In genomic region chr2:183037660-183038340, GRCh38 we compare ENCODE assay signal across 1 cellular context.
TF ChIP-seq lines count a peak whose summit lies in the region.

No MANE protein-coding gene starts in this region.

TF ChIP-seq in K562, 482 proteins besides CTCF, POLR2A, EP300 and RAD21 (continued from another document and continues in another):
- TF ChIP-seq, protein P1, sequence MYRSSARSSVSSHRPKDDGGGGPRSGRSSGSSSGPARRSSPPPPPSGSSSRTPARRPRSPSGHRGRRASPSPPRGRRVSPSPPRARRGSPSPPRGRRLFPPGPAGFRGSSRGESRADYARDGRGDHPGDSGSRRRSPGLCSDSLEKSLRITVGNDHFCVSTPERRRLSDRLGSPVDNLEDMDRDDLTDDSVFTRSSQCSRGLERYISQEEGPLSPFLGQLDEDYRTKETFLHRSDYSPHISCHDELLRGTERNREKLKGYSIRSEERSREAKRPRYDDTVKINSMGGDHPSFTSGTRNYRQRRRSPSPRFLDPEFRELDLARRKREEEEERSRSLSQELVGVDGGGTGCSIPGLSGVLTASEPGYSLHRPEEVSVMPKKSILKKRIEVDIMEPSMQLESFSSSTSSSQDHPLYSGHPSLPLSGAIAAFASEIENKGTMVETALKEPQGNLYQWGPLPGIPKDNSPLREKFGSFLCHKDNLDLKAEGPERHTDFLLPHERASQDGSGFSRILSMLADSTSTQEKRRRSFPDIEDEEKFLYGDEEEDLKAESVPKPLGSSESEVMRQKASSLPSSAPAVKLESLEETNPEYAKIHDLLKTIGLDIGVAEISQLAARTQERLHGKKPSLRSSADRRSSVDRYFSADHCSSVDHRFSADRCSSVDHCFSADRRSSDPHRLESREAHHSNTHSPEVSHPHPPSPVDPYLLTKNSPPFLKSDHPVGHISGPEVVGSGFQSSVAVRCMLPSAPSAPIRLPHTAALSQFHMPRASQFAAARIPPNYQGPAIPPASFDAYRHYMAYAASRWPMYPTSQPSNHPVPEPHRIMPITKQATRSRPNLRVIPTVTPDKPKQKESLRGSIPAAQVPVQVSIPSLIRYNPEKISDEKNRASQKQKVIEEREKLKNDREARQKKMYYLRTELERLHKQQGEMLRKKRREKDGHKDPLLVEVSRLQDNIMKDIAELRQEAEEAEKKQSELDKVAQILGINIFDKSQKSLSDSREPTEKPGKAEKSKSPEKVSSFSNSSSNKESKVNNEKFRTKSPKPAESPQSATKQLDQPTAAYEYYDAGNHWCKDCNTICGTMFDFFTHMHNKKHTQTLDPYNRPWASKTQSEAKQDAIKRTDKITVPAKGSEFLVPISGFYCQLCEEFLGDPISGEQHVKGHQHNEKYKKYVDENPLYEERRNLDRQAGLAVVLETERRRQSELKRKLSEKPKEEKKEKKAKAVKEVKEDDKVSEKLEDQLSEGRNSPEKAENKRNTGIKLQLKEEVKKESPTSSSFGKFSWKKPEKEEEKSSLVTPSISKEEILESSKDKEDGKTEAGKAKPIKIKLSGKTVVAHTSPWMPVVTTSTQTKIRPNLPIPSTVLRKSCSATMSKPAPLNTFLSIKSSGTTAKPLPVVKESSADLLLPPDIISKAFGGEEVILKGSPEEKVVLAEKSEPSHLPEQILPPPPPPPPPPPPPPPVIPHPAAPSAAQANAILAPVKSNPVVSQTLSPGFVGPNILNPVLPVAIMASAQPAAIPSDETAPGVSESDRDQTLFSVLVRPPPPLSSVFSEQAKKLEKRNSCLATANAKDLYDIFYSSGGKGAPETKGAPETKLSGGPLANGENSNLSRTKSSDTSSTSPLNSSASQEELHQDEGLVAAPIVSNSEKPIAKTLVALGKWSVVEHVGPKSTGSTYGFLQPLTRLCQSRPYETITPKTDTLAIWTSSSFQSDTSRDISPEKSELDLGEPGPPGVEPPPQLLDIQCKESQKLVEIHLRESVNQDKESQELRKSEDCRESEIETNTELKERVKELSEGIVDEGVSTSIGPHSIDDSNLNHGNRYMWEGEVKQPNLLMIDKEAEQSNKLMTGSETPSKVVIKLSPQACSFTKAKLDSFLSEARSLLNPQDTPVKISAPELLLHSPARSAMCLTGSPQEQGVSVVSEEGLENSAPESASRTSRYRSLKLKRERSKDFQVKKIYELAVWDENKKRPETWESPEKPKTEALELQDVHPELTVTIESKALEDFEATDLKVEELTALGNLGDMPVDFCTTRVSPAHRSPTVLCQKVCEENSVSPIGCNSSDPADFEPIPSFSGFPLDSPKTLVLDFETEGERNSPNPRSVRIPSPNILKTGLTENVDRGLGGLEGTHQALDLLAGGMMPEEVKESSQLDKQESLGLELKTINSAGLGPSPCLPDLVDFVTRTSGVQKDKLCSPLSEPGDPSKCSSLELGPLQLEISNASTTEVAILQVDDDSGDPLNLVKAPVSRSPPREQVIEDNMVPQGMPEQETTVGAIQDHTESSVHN (IDR thresholded peaks at IDR 0.05; ENCODE audit: borderline replicate concordance in 1 of 2, low read depth in 1 of 2), result no peak
- TF ChIP-seq ZNF316 (IDR thresholded peaks at IDR 0.05) (no peak; the same call in 1 of the 2 replicates), ZNF384 (IDR thresholded peaks at IDR 0.05; ENCODE audit: low read depth, low read length) (no peak), PHTF2 (CRISPR knock-in tag; IDR thresholded peaks at IDR 0.05) (no peak), GTF2F1 (IDR thresholded peaks at IDR 0.05; ENCODE audit: low read depth, low read length) (no peak), CHD7 (IDR thresholded peaks at IDR 0.05; ENCODE audit: low read depth, low read length) (no peak), E2F3 (CRISPR knock-in tag; IDR thresholded peaks at IDR 0.05) (no peak), MYC (IDR thresholded peaks at IDR 0.05; ENCODE audit: low read depth, low read length) (no peak), MYC (CRISPR knock-in tag; IDR thresholded peaks at IDR 0.05; ENCODE audit: borderline replicate concordance, low read depth) (no peak), AFF4 (CRISPR knock-in tag; IDR thresholded peaks at IDR 0.05) (peak; percentile 25), PCBP1 (IDR thresholded peaks at IDR 0.05; ENCODE audit: low read depth, low read length, poor library complexity, severe bottlenecking) (peak; percentile 41), RBFOX2 (IDR thresholded peaks at IDR 0.05; ENCODE audit: low read depth, low read length) (peak; percentile 93), ZNF121 (CRISPR knock-in tag; conservative IDR thresholded peaks at IDR 0.05) (no peak), HOXB6 (CRISPR knock-in tag; IDR thresholded peaks at IDR 0.05; ENCODE audit: borderline replicate concordance) (no peak), PHF8 (IDR thresholded peaks at IDR 0.05; ENCODE audit: borderline replicate concordance, low read length) (peak; percentile 89; the same call in 1 of the 2 replicates), YBX1 (IDR thresholded peaks at IDR 0.05) (no peak), ZBTB17 (CRISPR knock-in tag; IDR thresholded peaks at IDR 0.05) (peak; percentile 57; the same call in 1 of the 2 replicates), HNRNPUL1 (IDR thresholded peaks at IDR 0.05; ENCODE audit: low read length) (no peak), HMG20B (CRISPR knock-in tag; IDR thresholded peaks at IDR 0.05) (no peak), ZNF444 (CRISPR knock-in tag; IDR thresholded peaks at IDR 0.05) (no peak), TCF7L2 (IDR thresholded peaks at IDR 0.05; ENCODE audit: low read depth, low read length) (no peak), ZNF174 (CRISPR knock-in tag; IDR thresholded peaks at IDR 0.05) (no peak), MBD2 (IDR thresholded peaks at IDR 0.05; ENCODE audit: borderline replicate concordance, low read depth) (no peak), KLF6 (CRISPR knock-in tag; IDR thresholded peaks at IDR 0.05; ENCODE audit: borderline replicate concordance) (no peak), KLF1 (tag; IDR thresholded peaks at IDR 0.05) (no peak), ZBTB12 (CRISPR knock-in tag; IDR thresholded peaks at IDR 0.05) (no peak), HMGXB4 (CRISPR knock-in tag; IDR thresholded peaks at IDR 0.05) (no peak; the same call in 1 of the 2 replicates)
- TF ChIP-seq, protein P2, sequence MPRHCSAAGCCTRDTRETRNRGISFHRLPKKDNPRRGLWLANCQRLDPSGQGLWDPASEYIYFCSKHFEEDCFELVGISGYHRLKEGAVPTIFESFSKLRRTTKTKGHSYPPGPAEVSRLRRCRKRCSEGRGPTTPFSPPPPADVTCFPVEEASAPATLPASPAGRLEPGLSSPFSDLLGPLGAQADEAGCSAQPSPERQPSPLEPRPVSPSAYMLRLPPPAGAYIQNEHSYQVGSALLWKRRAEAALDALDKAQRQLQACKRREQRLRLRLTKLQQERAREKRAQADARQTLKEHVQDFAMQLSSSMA (CRISPR knock-in tag; IDR thresholded peaks at IDR 0.05), result 0 out of 2 replicates have a peak, but pooled peaks have one; percentile 23
